1 cellular context compared by ENCODE assay signal in the genomic region with DNA sequence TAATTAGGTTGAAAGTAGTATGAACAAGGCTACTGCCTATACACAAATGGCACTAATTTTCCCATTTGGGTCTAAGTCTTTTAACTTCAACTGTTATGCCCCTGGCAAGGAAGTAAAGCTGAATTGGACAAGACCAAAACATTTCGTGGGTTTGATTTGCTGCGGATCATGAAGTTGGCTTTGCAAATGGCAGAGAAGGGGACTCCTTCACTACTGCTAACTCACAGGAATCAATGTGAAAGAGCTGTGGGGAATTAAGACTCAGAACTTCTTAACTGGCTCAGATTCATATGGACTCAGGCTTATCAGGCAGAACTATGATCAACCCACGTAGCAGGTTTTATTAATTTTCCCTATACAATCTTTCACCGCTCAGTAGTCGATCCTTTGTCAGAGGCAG.
TF ChIP-seq lines count a peak whose summit lies in the region.

No MANE protein-coding gene starts in this region.

TF ChIP-seq in WTC11, 78 proteins besides CTCF, POLR2A, EP300 and RAD21 (continued from another document):
- TF ChIP-seq, protein P1, sequence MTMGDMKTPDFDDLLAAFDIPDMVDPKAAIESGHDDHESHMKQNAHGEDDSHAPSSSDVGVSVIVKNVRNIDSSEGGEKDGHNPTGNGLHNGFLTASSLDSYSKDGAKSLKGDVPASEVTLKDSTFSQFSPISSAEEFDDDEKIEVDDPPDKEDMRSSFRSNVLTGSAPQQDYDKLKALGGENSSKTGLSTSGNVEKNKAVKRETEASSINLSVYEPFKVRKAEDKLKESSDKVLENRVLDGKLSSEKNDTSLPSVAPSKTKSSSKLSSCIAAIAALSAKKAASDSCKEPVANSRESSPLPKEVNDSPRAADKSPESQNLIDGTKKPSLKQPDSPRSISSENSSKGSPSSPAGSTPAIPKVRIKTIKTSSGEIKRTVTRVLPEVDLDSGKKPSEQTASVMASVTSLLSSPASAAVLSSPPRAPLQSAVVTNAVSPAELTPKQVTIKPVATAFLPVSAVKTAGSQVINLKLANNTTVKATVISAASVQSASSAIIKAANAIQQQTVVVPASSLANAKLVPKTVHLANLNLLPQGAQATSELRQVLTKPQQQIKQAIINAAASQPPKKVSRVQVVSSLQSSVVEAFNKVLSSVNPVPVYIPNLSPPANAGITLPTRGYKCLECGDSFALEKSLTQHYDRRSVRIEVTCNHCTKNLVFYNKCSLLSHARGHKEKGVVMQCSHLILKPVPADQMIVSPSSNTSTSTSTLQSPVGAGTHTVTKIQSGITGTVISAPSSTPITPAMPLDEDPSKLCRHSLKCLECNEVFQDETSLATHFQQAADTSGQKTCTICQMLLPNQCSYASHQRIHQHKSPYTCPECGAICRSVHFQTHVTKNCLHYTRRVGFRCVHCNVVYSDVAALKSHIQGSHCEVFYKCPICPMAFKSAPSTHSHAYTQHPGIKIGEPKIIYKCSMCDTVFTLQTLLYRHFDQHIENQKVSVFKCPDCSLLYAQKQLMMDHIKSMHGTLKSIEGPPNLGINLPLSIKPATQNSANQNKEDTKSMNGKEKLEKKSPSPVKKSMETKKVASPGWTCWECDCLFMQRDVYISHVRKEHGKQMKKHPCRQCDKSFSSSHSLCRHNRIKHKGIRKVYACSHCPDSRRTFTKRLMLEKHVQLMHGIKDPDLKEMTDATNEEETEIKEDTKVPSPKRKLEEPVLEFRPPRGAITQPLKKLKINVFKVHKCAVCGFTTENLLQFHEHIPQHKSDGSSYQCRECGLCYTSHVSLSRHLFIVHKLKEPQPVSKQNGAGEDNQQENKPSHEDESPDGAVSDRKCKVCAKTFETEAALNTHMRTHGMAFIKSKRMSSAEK (CRISPR knock-in tag; IDR thresholded peaks at IDR 0.05; ENCODE audit: borderline replicate concordance): no peak
- no peak for TF ChIP-seq FOXJ3 (CRISPR knock-in tag; IDR thresholded peaks at IDR 0.05; ENCODE audit: borderline replicate concordance)
- no peak for TF ChIP-seq FOXK1 (CRISPR knock-in tag; IDR thresholded peaks at IDR 0.05)
- TF ChIP-seq NFE2L1 (CRISPR knock-in tag; IDR thresholded peaks at IDR 0.05): no peak
- TF ChIP-seq ATF1 (CRISPR knock-in tag; IDR thresholded peaks at IDR 0.05): no peak
- TF ChIP-seq ZNF317 (CRISPR knock-in tag; IDR thresholded peaks at IDR 0.05; ENCODE audit: borderline replicate concordance, low read depth): no peak
- TF ChIP-seq MXD4 (CRISPR knock-in tag; IDR thresholded peaks at IDR 0.05; ENCODE audit: borderline replicate concordance): no peak
- no peak for TF ChIP-seq ZNF416 (CRISPR knock-in tag; IDR thresholded peaks at IDR 0.05)
- no peak for TF ChIP-seq TP53 (CRISPR knock-in tag; IDR thresholded peaks at IDR 0.05)
- no peak for TF ChIP-seq CBFB (CRISPR knock-in tag; IDR thresholded peaks at IDR 0.05; ENCODE audit: low read depth)
- TF ChIP-seq, protein P2, sequence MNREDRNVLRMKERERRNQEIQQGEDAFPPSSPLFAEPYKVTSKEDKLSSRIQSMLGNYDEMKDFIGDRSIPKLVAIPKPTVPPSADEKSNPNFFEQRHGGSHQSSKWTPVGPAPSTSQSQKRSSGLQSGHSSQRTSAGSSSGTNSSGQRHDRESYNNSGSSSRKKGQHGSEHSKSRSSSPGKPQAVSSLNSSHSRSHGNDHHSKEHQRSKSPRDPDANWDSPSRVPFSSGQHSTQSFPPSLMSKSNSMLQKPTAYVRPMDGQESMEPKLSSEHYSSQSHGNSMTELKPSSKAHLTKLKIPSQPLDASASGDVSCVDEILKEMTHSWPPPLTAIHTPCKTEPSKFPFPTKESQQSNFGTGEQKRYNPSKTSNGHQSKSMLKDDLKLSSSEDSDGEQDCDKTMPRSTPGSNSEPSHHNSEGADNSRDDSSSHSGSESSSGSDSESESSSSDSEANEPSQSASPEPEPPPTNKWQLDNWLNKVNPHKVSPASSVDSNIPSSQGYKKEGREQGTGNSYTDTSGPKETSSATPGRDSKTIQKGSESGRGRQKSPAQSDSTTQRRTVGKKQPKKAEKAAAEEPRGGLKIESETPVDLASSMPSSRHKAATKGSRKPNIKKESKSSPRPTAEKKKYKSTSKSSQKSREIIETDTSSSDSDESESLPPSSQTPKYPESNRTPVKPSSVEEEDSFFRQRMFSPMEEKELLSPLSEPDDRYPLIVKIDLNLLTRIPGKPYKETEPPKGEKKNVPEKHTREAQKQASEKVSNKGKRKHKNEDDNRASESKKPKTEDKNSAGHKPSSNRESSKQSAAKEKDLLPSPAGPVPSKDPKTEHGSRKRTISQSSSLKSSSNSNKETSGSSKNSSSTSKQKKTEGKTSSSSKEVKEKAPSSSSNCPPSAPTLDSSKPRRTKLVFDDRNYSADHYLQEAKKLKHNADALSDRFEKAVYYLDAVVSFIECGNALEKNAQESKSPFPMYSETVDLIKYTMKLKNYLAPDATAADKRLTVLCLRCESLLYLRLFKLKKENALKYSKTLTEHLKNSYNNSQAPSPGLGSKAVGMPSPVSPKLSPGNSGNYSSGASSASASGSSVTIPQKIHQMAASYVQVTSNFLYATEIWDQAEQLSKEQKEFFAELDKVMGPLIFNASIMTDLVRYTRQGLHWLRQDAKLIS (CRISPR knock-in tag; IDR thresholded peaks at IDR 0.05; ENCODE audit: borderline replicate concordance): no peak
